Comparison of ENCODE assay signal across 8 cellular contexts in genomic region chr12:26097046-26097878, GRCh38. TPM values are rescaled to one million over a fixed set of nuclear protein-coding genes. Genes with fewer than 3 reads are reported as not detected.
DNase-seq lines count a peak whose midpoint lies in the region; ATAC-seq and TF ChIP-seq lines count a peak whose summit lies in the region.

No MANE protein-coding gene starts in this region.

- no peak overlapping the region for H3K27ac Mint-ChIP-seq in activated CD4-positive, alpha-beta T cell treated with anti-CD3 and anti-CD28 coated beads, Interleukin-2, amount 10 ng/mL, durations not matched to agents 7 days and 5 days

- H3K27me3 Mint-ChIP-seq in activated CD4-positive, alpha-beta T cell treated with anti-CD3 and anti-CD28 coated beads, Interleukin-2, amount 10 ng/mL, durations not matched to agents 7 days and 5 days = peaks cover 22% of the 10 kb centered on the region

- DNase-seq in GM13977 (ENCODE audit: low spot score) = peak; percentile 57
- DNase-seq in NCI-H526 treated with DMSO at 0.1 percent for 48 hours (lab: John Stamatoyannopoulos, UW) = peak; percentile 69
- peak; percentile 59 for DNase-seq in activated CD4-positive, alpha-beta T cell treated with anti-CD3 and anti-CD28 coated beads, Interleukin-2, amount 10 ng/mL, durations not matched to agents 7 days and 5 days
- DNase-seq in dorsolateral prefrontal cortex = peak; percentile 51 to 81 (median 70)
- peak; percentile 78 to 86 for DNase-seq in lung microvascular endothelial cell (ENCODE audit: low read depth in 2 of 2)
- peak; percentile 67 for DNase-seq in stimulated activated CD8-positive, alpha-beta memory T cell treated with anti-CD3 and anti-CD28 coated beads, Interleukin-4, amount 100 ng/mL, for 48 hours

- no peaks in the 10 kb centered on the region for H3K36me3 Mint-ChIP-seq in activated CD4-positive, alpha-beta T cell treated with anti-CD3 and anti-CD28 coated beads, Interleukin-2, amount 10 ng/mL, durations not matched to agents 7 days and 5 days (ENCODE audit: low read depth)

- in situ Hi-C loops in GM13977 (cut with MboI; ENCODE audit: low pct_unique_long_range_greater_than_20kb, low sequenced_read_pairs, unreplicated experiment) = no loop called here

- POLR2A ChIA-PET in activated CD4-positive, alpha-beta T cell treated with anti-CD3 and anti-CD28 coated beads, Interleukin-2, amount 10 ng/mL, durations not matched to agents 7 days and 5 days (lab: Charles Lee) = no interaction called here

- peak; percentile 72 for ATAC-seq in HG03342 (IDR thresholded peaks at IDR 0.05; ENCODE audit: unreplicated experiment)

- TF ChIP-seq CTCF in 22Rv1 (IDR thresholded peaks at IDR 0.05) = peak; percentile 100
- TF ChIP-seq CTCF in GM13977 (IDR thresholded peaks at IDR 0.05; ENCODE audit: extremely low read depth, insufficient read depth, missing control alignments) = peak; percentile 90
- peak; percentile 79 to 99 (median 93) for TF ChIP-seq CTCF in dorsolateral prefrontal cortex (IDR thresholded peaks at IDR 0.05 in 54 of 56, conservative IDR thresholded peaks at IDR 0.05 in 2 of 56; ENCODE audit: low read depth in 1 of 56, partially characterized antibody in 56 of 56)

- H3K27ac ChIP-seq in 22Rv1 (no peak overlapping the region), dorsolateral prefrontal cortex (peak overlapping the region in 10 of 59 donors; percentile 7 to 65 (median 30))

- CTCF ChIA-PET in activated CD4-positive, alpha-beta T cell treated with anti-CD3 and anti-CD28 coated beads, Interleukin-2, amount 10 ng/mL, durations not matched to agents 7 days and 5 days (lab: Charles Lee) = no interaction called here

- intact Hi-C loops in dorsolateral prefrontal cortex (cut with DNase I) = loop anchor here in 1 of 2 donors (5.0 to 10.0 kb wide), 2 partner anchors 52 to 555 kb away; no protein-coding TSS in a partner anchor

- peak overlapping the region in 3 of 59 donors; percentile 2 to 20 (median 11) for H3K4me3 ChIP-seq in dorsolateral prefrontal cortex

- H3K4me3 Mint-ChIP-seq in activated CD4-positive, alpha-beta T cell treated with anti-CD3 and anti-CD28 coated beads, Interleukin-2, amount 10 ng/mL, durations not matched to agents 7 days and 5 days = no peak overlapping the region

- no peaks in the 10 kb centered on the region for H3K9me3 Mint-ChIP-seq in activated CD4-positive, alpha-beta T cell treated with anti-CD3 and anti-CD28 coated beads, Interleukin-2, amount 10 ng/mL, durations not matched to agents 7 days and 5 days

- no peaks in the 10 kb centered on the region for H3K4me1 Mint-ChIP-seq in activated CD4-positive, alpha-beta T cell treated with anti-CD3 and anti-CD28 coated beads, Interleukin-2, amount 10 ng/mL, durations not matched to agents 7 days and 5 days

- no peaks in the 10 kb centered on the region for H3K27me3 ChIP-seq in dorsolateral prefrontal cortex

RNA-seq across cellular contexts. Expression of gene BHLHE41, which starts 27.6 kb away (rescaled TPM):
- not detected for total RNA-seq in activated CD4-positive, alpha-beta T cell treated with anti-CD3 and anti-CD28 coated beads, Interleukin-2, amount 10 ng/mL, durations not matched to agents 7 days and 5 days
- 100 to 1,000 TPM in 109 of 120 experiments, 10 to 100 TPM in 11; 75.0 to 217 (median 136) TPM for total RNA-seq in dorsolateral prefrontal cortex
- under 0.01 TPM in 2 replicates for total RNA-seq in lung microvascular endothelial cell

Comparison
In these comparisons a context has a peak if more than half of its experiments do, and no peak if none do; other contexts are left out.
1. RNA of gene BHLHE41, which starts 27.6 kb away (total RNA-seq): 75.0 to 217 TPM in dorsolateral prefrontal cortex; not detected in activated CD4-positive, alpha-beta T cell treated with anti-CD3 and anti-CD28 coated beads, Interleukin-2, amount 10 ng/mL, durations not matched to agents 7 days and 5 days and under 0.01 TPM in lung microvascular endothelial cell; every median in the first group is over 10 times any median in the second.
2. Peak in every context shown above with its lines, with median percentiles within 50 percentile points of each other: CTCF ChIP-seq and DNase-seq.